ENCODE assay signal across 1 cellular context in the genomic region with DNA sequence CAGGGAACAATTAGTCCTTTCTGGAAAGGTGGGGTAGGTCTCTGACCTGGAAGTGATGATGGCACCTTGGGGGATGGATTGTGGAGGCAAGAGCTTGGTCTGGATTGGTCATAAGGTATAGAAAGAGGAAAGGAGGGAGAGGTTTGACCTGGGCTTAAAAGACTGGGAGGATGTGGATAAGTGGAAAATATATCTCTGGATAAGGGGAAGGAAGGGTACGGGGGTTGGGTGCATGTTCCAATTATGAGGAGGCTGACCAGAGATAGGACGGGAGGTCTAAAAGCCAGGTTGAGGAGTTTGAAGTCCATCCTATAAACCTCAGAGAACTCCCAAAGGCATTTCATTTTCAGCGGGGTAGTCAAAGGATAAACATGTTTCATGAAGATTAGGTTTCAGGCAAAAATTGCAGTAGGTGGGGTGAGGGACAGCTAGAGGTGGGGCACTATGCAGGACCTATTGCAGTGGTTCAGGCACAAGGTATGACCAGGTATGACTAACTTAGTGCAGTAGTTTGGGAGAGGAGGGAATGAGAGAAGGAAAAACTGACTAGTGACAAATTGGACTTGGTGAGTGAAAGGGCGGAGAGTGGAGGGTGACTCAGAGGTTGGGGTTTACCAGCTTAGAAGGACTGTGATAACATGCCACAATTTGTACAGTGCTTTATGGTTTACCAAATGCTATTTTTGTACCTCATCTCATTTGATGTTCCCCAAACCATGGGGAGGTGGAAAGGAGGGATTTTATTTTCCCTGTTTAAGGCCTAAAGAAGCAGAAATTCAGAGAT.
A peak's percentile ranks its signal among the peaks of the same experiment; 100 is the strongest.
TF ChIP-seq lines count a peak whose summit lies in the region.

No MANE protein-coding gene starts in this region.

TF ChIP-seq in GM12878, 131 proteins besides CTCF, POLR2A, EP300 and RAD21 (continued from another document):
- TF ChIP-seq, protein P1, sequence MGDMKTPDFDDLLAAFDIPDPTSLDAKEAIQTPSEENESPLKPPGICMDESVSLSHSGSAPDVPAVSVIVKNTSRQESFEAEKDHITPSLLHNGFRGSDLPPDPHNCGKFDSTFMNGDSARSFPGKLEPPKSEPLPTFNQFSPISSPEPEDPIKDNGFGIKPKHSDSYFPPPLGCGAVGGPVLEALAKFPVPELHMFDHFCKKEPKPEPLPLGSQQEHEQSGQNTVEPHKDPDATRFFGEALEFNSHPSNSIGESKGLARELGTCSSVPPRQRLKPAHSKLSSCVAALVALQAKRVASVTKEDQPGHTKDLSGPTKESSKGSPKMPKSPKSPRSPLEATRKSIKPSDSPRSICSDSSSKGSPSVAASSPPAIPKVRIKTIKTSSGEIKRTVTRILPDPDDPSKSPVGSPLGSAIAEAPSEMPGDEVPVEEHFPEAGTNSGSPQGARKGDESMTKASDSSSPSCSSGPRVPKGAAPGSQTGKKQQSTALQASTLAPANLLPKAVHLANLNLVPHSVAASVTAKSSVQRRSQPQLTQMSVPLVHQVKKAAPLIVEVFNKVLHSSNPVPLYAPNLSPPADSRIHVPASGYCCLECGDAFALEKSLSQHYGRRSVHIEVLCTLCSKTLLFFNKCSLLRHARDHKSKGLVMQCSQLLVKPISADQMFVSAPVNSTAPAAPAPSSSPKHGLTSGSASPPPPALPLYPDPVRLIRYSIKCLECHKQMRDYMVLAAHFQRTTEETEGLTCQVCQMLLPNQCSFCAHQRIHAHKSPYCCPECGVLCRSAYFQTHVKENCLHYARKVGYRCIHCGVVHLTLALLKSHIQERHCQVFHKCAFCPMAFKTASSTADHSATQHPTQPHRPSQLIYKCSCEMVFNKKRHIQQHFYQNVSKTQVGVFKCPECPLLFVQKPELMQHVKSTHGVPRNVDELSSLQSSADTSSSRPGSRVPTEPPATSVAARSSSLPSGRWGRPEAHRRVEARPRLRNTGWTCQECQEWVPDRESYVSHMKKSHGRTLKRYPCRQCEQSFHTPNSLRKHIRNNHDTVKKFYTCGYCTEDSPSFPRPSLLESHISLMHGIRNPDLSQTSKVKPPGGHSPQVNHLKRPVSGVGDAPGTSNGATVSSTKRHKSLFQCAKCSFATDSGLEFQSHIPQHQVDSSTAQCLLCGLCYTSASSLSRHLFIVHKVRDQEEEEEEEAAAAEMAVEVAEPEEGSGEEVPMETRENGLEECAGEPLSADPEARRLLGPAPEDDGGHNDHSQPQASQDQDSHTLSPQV (IDR thresholded peaks at IDR 0.05): no peak
- TF ChIP-seq, protein P2, sequence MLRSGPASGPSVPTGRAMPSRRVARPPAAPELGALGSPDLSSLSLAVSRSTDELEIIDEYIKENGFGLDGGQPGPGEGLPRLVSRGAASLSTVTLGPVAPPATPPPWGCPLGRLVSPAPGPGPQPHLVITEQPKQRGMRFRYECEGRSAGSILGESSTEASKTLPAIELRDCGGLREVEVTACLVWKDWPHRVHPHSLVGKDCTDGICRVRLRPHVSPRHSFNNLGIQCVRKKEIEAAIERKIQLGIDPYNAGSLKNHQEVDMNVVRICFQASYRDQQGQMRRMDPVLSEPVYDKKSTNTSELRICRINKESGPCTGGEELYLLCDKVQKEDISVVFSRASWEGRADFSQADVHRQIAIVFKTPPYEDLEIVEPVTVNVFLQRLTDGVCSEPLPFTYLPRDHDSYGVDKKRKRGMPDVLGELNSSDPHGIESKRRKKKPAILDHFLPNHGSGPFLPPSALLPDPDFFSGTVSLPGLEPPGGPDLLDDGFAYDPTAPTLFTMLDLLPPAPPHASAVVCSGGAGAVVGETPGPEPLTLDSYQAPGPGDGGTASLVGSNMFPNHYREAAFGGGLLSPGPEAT (IDR thresholded peaks at IDR 0.05; ENCODE audit: low read depth): peak; percentile 60; the same call in 1 of the 2 replicates
- 0 out of 2 replicates have a peak, but pooled peaks have one; percentile 15 for TF ChIP-seq PAX5 (IDR thresholded peaks at IDR 0.05; ENCODE audit: borderline replicate concordance, low read depth, low read length)
- no peak for TF ChIP-seq HCFC1 (IDR thresholded peaks at IDR 0.05; ENCODE audit: low read length)
- TF ChIP-seq STAT1 (conservative IDR thresholded peaks at IDR 0.05): no peak
- TF ChIP-seq, protein P3, sequence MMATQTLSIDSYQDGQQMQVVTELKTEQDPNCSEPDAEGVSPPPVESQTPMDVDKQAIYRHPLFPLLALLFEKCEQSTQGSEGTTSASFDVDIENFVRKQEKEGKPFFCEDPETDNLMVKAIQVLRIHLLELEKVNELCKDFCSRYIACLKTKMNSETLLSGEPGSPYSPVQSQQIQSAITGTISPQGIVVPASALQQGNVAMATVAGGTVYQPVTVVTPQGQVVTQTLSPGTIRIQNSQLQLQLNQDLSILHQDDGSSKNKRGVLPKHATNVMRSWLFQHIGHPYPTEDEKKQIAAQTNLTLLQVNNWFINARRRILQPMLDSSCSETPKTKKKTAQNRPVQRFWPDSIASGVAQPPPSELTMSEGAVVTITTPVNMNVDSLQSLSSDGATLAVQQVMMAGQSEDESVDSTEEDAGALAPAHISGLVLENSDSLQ (IDR thresholded peaks at IDR 0.05): peak; percentile 22; the same call in 1 of the 2 replicates
- TF ChIP-seq MTA2 (IDR thresholded peaks at IDR 0.05; ENCODE audit: low read depth): peak; percentile 58; the same call in 1 of the 2 replicates
- no peak for TF ChIP-seq TBL1XR1 (IDR thresholded peaks at IDR 0.05; ENCODE audit: low read depth, low read length)
- TF ChIP-seq RUNX3 (IDR thresholded peaks at IDR 0.05; ENCODE audit: low read length): peak; percentile 70
- TF ChIP-seq STAT3 (IDR thresholded peaks at IDR 0.05; ENCODE audit: low read depth, low read length): no peak
- TF ChIP-seq IKZF1 (conservative IDR thresholded peaks at IDR 0.05): peak; percentile 64
- no peak for TF ChIP-seq EGR1 (IDR thresholded peaks at IDR 0.05; ENCODE audit: borderline replicate concordance in 1 of 2, low read depth in 2 of 2, low read length in 2 of 2)
- TF ChIP-seq, protein P4, sequence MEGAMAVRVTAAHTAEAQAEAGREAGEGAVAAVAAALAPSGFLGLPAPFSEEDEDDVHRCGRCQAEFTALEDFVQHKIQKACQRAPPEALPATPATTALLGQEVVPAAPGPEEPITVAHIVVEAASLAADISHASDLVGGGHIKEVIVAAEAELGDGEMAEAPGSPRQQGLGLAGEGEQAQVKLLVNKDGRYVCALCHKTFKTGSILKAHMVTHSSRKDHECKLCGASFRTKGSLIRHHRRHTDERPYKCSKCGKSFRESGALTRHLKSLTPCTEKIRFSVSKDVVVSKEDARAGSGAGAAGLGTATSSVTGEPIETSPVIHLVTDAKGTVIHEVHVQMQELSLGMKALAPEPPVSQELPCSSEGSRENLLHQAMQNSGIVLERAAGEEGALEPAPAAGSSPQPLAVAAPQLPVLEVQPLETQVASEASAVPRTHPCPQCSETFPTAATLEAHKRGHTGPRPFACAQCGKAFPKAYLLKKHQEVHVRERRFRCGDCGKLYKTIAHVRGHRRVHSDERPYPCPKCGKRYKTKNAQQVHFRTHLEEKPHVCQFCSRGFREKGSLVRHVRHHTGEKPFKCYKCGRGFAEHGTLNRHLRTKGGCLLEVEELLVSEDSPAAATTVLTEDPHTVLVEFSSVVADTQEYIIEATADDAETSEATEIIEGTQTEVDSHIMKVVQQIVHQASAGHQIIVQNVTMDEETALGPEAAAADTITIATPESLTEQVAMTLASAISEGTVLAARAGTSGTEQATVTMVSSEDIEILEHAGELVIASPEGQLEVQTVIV (IDR thresholded peaks at IDR 0.05; ENCODE audit: borderline replicate concordance, partially characterized antibody): no peak
- TF ChIP-seq EED (IDR thresholded peaks at IDR 0.05; ENCODE audit: low read depth): no peak
- TF ChIP-seq ZNF274 (IDR thresholded peaks at IDR 0.05; ENCODE audit: insufficient read depth, insufficient read length): no peak
- peak; percentile 68 to 74 for TF ChIP-seq IKZF2 (IDR thresholded peaks at IDR 0.05)
- TF ChIP-seq, protein P5, sequence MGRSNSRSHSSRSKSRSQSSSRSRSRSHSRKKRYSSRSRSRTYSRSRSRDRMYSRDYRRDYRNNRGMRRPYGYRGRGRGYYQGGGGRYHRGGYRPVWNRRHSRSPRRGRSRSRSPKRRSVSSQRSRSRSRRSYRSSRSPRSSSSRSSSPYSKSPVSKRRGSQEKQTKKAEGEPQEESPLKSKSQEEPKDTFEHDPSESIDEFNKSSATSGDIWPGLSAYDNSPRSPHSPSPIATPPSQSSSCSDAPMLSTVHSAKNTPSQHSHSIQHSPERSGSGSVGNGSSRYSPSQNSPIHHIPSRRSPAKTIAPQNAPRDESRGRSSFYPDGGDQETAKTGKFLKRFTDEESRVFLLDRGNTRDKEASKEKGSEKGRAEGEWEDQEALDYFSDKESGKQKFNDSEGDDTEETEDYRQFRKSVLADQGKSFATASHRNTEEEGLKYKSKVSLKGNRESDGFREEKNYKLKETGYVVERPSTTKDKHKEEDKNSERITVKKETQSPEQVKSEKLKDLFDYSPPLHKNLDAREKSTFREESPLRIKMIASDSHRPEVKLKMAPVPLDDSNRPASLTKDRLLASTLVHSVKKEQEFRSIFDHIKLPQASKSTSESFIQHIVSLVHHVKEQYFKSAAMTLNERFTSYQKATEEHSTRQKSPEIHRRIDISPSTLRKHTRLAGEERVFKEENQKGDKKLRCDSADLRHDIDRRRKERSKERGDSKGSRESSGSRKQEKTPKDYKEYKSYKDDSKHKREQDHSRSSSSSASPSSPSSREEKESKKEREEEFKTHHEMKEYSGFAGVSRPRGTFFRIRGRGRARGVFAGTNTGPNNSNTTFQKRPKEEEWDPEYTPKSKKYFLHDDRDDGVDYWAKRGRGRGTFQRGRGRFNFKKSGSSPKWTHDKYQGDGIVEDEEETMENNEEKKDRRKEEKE (IDR thresholded peaks at IDR 0.05): no peak
- TF ChIP-seq MEF2B (IDR thresholded peaks at IDR 0.05; ENCODE audit: partially characterized antibody, poor library complexity, severe bottlenecking): peak; percentile 67
- TF ChIP-seq ETV6 (conservative IDR thresholded peaks at IDR 0.05 in 1 of 2, IDR thresholded peaks at IDR 0.05 in 1 of 2; ENCODE audit: borderline replicate concordance in 1 of 2, low read depth in 1 of 2): no peak
- no peak for TF ChIP-seq POLR2AphosphoS5 (IDR thresholded peaks at IDR 0.05; ENCODE audit: low read length)
- no peak for TF ChIP-seq MYC (IDR thresholded peaks at IDR 0.05; ENCODE audit: insufficient read depth, insufficient read length, insufficient replicate concordance, low read length, severe bottlenecking)
- no peak for TF ChIP-seq SMAD1 (IDR thresholded peaks at IDR 0.05; ENCODE audit: low read depth, partially characterized antibody)
- 0 out of 2 replicates have a peak, but pooled peaks have one; percentile 11 for TF ChIP-seq ATF7 (IDR thresholded peaks at IDR 0.05; ENCODE audit: low read depth)
